In genomic region chr18:52340466-52341378, GRCh38 we compare ENCODE assay signal across 14 cellular contexts. TPM values are rescaled to one million over a fixed set of nuclear protein-coding genes. Genes with fewer than 3 reads are reported as not detected.
A peak's percentile ranks its signal among the peaks of the same experiment; 100 is the strongest.
DNase-seq lines count a peak whose midpoint lies in the region; ATAC-seq, FAIRE-seq and TF ChIP-seq lines count a peak whose summit lies in the region.
"Had no signal": no experiment of that assay in that cellular context is flagged by ENCODE, and none has a peak within 500 bp of the region (broad histone marks: within the 10 kb centered on the region; RNA-seq: fewer than 3 reads in every experiment).

No MANE protein-coding gene starts in this region.

- intact Hi-C loops in left ventricle myocardium inferior (cut with micrococcal nuclease) (no loop called here), left cardiac atrium (cut with DNase I) (no loop called here)

- no peak for ATAC-seq in left cardiac atrium

- 5% methylated on average over 29 to 35 of the region's 38 CpGs for WGBS in ectodermal cell, 2 experiments

- FAIRE-seq in GM12892 (lab: Jason Lieb, UNC): no peak

- no peak overlapping the region for H3K9ac ChIP-seq in muscle layer of colon (ENCODE audit: low read length)

- peaks cover 4% of the 10 kb centered on the region for H3K9me3 ChIP-seq in left ventricle myocardium inferior (replicated peaks)
- H3K9me3 ChIP-seq in ectodermal cell (ENCODE audit: control insufficient read depth, low read length): no peaks in the 10 kb centered on the region
- H3K9me3 ChIP-seq in muscle layer of colon (ENCODE audit: low read length): no peaks in the 10 kb centered on the region
- H3K9me3 ChIP-seq: prostate gland had no signal

- peak overlapping the region; percentile 42 for H3K4me3 ChIP-seq in left ventricle myocardium inferior
- peak overlapping the region; percentile 50 for H3K4me3 ChIP-seq in ectodermal cell (ENCODE audit: insufficient read depth, low read depth, low read length)
- H3K4me3 ChIP-seq in muscle layer of colon (ENCODE audit: low read depth in 1 of 2, low read length in 2 of 2): peak overlapping the region; percentile 25 to 64
- H3K4me3 ChIP-seq: prostate gland had no signal

- no peak for TF ChIP-seq CTCF in left ventricle myocardium inferior (IDR thresholded peaks at IDR 0.05; ENCODE audit: borderline replicate concordance)

- TF ChIP-seq POLR2A in GM12892 (IDR thresholded peaks at IDR 0.05; ENCODE audit: low read depth, low read length): no peak

- H3K27me3 ChIP-seq in left ventricle myocardium inferior (ENCODE audit: low read depth) (peaks cover 97% of the 10 kb centered on the region), ectodermal cell (ENCODE audit: control insufficient read depth, insufficient read depth, low read length, poor library complexity, severe bottlenecking) (peaks cover 43% of the 10 kb centered on the region), muscle layer of colon (ENCODE audit: control insufficient read depth in 1 of 2, insufficient read depth in 2 of 2, low read length in 2 of 2) (peaks cover 13 to 14% of the 10 kb centered on the region in 2 donors)

- H3K36me3 ChIP-seq in left ventricle myocardium inferior (no peaks in the 10 kb centered on the region), ectodermal cell (ENCODE audit: control insufficient read depth, insufficient read depth, low read length) (no peaks in the 10 kb centered on the region), muscle layer of colon (ENCODE audit: insufficient read depth, low read length) (no peaks in the 10 kb centered on the region)
- H3K36me3 ChIP-seq: prostate gland had no signal

- DNase-seq in left ventricle myocardium inferior (no peak), left cardiac atrium (no peak), DMS79 (lab: John Stamatoyannopoulos, UW) (no peak), GM12892 (ENCODE audit: insufficient read length) (no peak), HPDE6-E6E7 (ENCODE audit: extremely low spot score) (no peak), cerebellar cortex (ENCODE audit: low spot score) (no peak)
- DNase-seq: activated CD4-positive, alpha-beta memory T cell treated with anti-CD3 and anti-CD28 coated beads for 36 hours; activated naive CD4-positive, alpha-beta T cell treated with Interleukin-2 at 50 U/mL for 16 hours; effector CD8-positive, alpha-beta T cell; NCI-H526 treated with DMSO at 0.1 percent for 48 hours; T-helper 2 cell had no signal

- no peak overlapping the region for H3K27ac ChIP-seq in left ventricle myocardium inferior (replicated peaks)
- no peak overlapping the region for H3K27ac ChIP-seq in ectodermal cell (ENCODE audit: insufficient read depth, low read depth, low read length, poor library complexity, severe bottlenecking)
- no peak overlapping the region for H3K27ac ChIP-seq in muscle layer of colon (ENCODE audit: low read depth, low read length)
- H3K27ac ChIP-seq: prostate gland had no signal

- peaks cover 4% of the 10 kb centered on the region for H3K4me1 ChIP-seq in left ventricle myocardium inferior
- H3K4me1 ChIP-seq in ectodermal cell (ENCODE audit: control insufficient read depth, insufficient read depth, low read length): peaks cover 5% of the 10 kb centered on the region
- peaks cover 18% of the 10 kb centered on the region for H3K4me1 ChIP-seq in muscle layer of colon (ENCODE audit: insufficient read depth, low read length)
- H3K4me1 ChIP-seq: prostate gland had no signal

RNA-seq across cellular contexts. Expression of gene DCC, which starts 0.7 kb away (rescaled TPM):
- total RNA-seq in left ventricle myocardium inferior: not detected
- under 1 TPM in 1 of 2 donors, not detected in 1; 0.03 TPM for total RNA-seq in left cardiac atrium
- 13.1 TPM for polyA plus RNA-seq in ectodermal cell (2013, experiment 1 of 4)
- polyA plus RNA-seq in ectodermal cell (2013, experiment 2 of 4): 12.8 TPM
- polyA plus RNA-seq in ectodermal cell (2013, experiment 3 of 4): 8.4 TPM
- polyA plus RNA-seq in ectodermal cell (2013, experiment 4 of 4): 11.9 TPM
- not detected for polyA plus RNA-seq in GM12892 (2012; ENCODE audit: missing spikeins)
- total RNA-seq: activated CD4-positive, alpha-beta memory T cell treated with anti-CD3 and anti-CD28 coated beads for 36 hours had no signal
